Comparison of ENCODE assay signal across 10 cellular contexts in genomic region chr17:42165751-42166150, GRCh38. TPM values are rescaled to one million over a fixed set of nuclear protein-coding genes. Genes with fewer than 3 reads are reported as not detected.
"Had no signal": no experiment of that assay in that cellular context is flagged by ENCODE, and none has a peak within 500 bp of the region (broad histone marks: within the 10 kb centered on the region; RNA-seq: fewer than 3 reads in every experiment).

No MANE protein-coding gene starts in this region.

- H2AFZ ChIP-seq: GM23248 had no signal

- FAIRE-seq: HepG2 had no signal

- DNase-seq: GM23248, GOT3, KBM-7 had no signal

- H3K9me3 ChIP-seq: HAP-1 had no signal

- H3K4me3 Mint-ChIP-seq: IgD-negative memory B cell had no signal

- H3K36me3 ChIP-seq: HAP-1 had no signal

- H3K27ac ChIP-seq: GM23248, KMS-11 had no signal

- H3K9me3 Mint-ChIP-seq: IgD-negative memory B cell had no signal

- H3K4me2 ChIP-seq: KMS-11 had no signal

- H3K4me1 ChIP-seq: HAP-1 had no signal

- H3K27ac Mint-ChIP-seq: IgD-negative memory B cell had no signal

- H3K27me3 Mint-ChIP-seq: IgD-negative memory B cell had no signal

- H3K4me3 ChIP-seq: GM23248, HAP-1 had no signal

RNA-seq across cellular contexts. Expression of gene KCNH4, which starts 15.2 kb away (rescaled TPM):
- total RNA-seq: GM23248, HT-29 had no signal
- polyA plus RNA-seq: GM23248, IgD-negative memory B cell had no signal

RNA-seq across cellular contexts. Expression of gene HCRT, which starts 19.5 kb away (rescaled TPM):
- total RNA-seq: GM23248, H4, H7, HepG2, HT-29 had no signal
- polyA plus RNA-seq: GM23248, HepG2, IgD-negative memory B cell had no signal

RNA-seq across cellular contexts. Expression of gene HSPB9, which starts 43.1 kb away (rescaled TPM):
- total RNA-seq: GM23248, H4, HT-29 had no signal
